ENCODE assay signal across 9 cellular contexts in the genomic region with DNA sequence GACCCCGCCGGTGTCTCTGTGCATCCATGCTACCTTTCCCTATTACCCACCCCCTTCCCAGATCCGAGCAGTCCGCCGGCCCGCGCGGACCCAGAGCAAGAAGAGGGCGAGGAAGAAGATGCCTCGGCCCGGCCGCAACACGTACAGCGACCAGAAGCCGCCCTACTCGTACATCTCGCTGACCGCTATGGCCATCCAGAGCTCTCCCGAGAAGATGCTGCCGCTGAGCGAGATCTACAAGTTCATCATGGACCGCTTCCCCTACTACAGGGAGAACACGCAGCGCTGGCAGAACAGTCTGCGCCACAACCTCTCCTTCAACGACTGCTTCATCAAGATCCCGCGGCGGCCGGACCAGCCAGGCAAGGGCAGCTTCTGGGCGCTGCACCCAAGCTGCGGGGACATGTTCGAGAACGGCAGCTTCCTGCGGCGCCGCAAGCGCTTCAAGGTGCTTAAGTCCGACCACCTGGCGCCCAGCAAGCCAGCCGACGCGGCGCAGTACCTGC. TPM values are rescaled to one million over a fixed set of nuclear protein-coding genes. Genes with fewer than 3 reads are reported as not detected.
DNase-seq lines count a peak whose midpoint lies in the region; ATAC-seq and TF ChIP-seq lines count a peak whose summit lies in the region.
"Had no signal": no experiment of that assay in that cellular context is flagged by ENCODE, and none has a peak within 500 bp of the region (broad histone marks: within the 10 kb centered on the region; RNA-seq: fewer than 3 reads in every experiment).

No MANE protein-coding gene starts in this region.

- no peaks in the 10 kb centered on the region for H4K20me1 ChIP-seq in osteoblast (ENCODE audit: insufficient read depth, low read length)

- DNase-seq in DMS53 treated with DMSO at 0.1 percent for 48 hours (lab: John Stamatoyannopoulos, UW; ENCODE audit: unreplicated experiment): peak; percentile 50
- DNase-seq in NCI-H774 (lab: John Stamatoyannopoulos, UW): peak; percentile 32
- DNase-seq in osteoblast (ENCODE audit: insufficient read length, low spot score, missing footprints): peak; percentile 36
- DNase-seq in cortex of kidney (lab: John Stamatoyannopoulos, UW): no peak
- no peak for DNase-seq in GOT3 (lab: John Stamatoyannopoulos, UW)
- DNase-seq: NCI-H1930 had no signal

- H3K4me3 ChIP-seq in ectodermal cell (ENCODE audit: insufficient read depth, low read depth, low read length) (peak overlapping the region; percentile 78), osteoblast (ENCODE audit: insufficient read depth, low read length) (no peak overlapping the region)

- H2AFZ ChIP-seq in osteoblast (ENCODE audit: low read length): no peak overlapping the region

- H3K4me2 ChIP-seq in osteoblast (ENCODE audit: insufficient read depth, low read length): no peak overlapping the region

- H3K9me3 ChIP-seq in ectodermal cell (ENCODE audit: control insufficient read depth, low read length) (no peaks in the 10 kb centered on the region), osteoblast (ENCODE audit: low read depth, low read length) (no peaks in the 10 kb centered on the region)

- WGBS in ectodermal cell, 2 experiments: 0% methylated on average over 44 of the region's 44 CpGs

- H3K4me1 ChIP-seq in ectodermal cell (ENCODE audit: control insufficient read depth, insufficient read depth, low read length): peaks cover 21% of the 10 kb centered on the region
- H3K4me1 ChIP-seq in osteoblast (ENCODE audit: insufficient read depth, low read length): peaks cover 5% of the 10 kb centered on the region

- no peak for ATAC-seq in GM19035 (IDR thresholded peaks at IDR 0.05; ENCODE audit: unreplicated experiment)
- ATAC-seq in HG02840 (IDR thresholded peaks at IDR 0.05; ENCODE audit: low FRiP score, unreplicated experiment): no peak

- peaks cover 59% of the 10 kb centered on the region for H3K27me3 ChIP-seq in ectodermal cell (ENCODE audit: control insufficient read depth, insufficient read depth, low read length, poor library complexity, severe bottlenecking)
- peaks cover 99% of the 10 kb centered on the region for H3K27me3 ChIP-seq in osteoblast (ENCODE audit: insufficient read depth, low read length)

- no peaks in the 10 kb centered on the region for H3K79me2 ChIP-seq in osteoblast (ENCODE audit: insufficient read depth, low read length)

- no peak for TF ChIP-seq CTCF in osteoblast (IDR thresholded peaks at IDR 0.05; ENCODE audit: extremely low read depth, low read depth, low read length)

- no peaks in the 10 kb centered on the region for H3K36me3 ChIP-seq in ectodermal cell (ENCODE audit: control insufficient read depth, insufficient read depth, low read length)
- no peaks in the 10 kb centered on the region for H3K36me3 ChIP-seq in osteoblast (ENCODE audit: insufficient read depth, low read length)

- H3K27ac ChIP-seq in ectodermal cell (ENCODE audit: insufficient read depth, low read depth, low read length, poor library complexity, severe bottlenecking): peak overlapping the region; percentile 78
- no peak overlapping the region for H3K27ac ChIP-seq in osteoblast (ENCODE audit: low read depth, low read length)

RNA-seq across cellular contexts. Expression of gene FOXB1, which starts 0.8 kb away (rescaled TPM):
- 25.3 TPM for polyA plus RNA-seq in ectodermal cell (2013, experiment 1 of 4)
- 40.1 TPM for polyA plus RNA-seq in ectodermal cell (2013, experiment 2 of 4)
- polyA plus RNA-seq in ectodermal cell (2013, experiment 3 of 4): 34.7 TPM
- 35.5 TPM for polyA plus RNA-seq in ectodermal cell (2013, experiment 4 of 4)
- not detected in 2 replicates for total RNA-seq in osteoblast

Comparison
In these comparisons a context has a peak if more than half of its experiments do, and no peak if none do; other contexts are left out.
1. DNase-seq: peak in DMS53 treated with DMSO at 0.1 percent for 48 hours (single experiment), NCI-H774 (single experiment) and osteoblast (single experiment); none in cortex of kidney (single experiment) and GOT3 (single experiment).